13 cellular contexts compared by ENCODE assay signal in the genomic region with DNA sequence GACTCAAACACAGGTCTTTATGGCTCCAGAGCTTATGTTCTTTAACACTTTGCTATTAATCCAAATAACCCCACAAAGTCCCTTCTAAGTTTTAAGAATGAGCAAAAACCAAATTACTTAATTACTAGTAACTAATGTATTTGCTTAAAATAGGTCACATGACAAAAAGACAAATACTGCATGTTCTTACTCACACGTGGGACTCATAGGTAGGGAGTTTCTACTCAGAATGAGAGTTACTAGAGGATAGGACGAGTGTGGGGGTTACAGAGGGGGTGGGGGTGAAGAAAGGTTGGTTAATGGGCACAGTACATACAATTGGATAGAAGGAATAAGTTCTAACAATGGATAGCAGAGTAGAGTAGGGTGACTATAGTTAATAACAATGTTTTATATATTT. TPM values are rescaled to one million over a fixed set of nuclear protein-coding genes. Genes with fewer than 3 reads are reported as not detected.
DNase-seq lines count a peak whose midpoint lies in the region; ATAC-seq, FAIRE-seq and TF ChIP-seq lines count a peak whose summit lies in the region.
"Had no signal": no experiment of that assay in that cellular context is flagged by ENCODE, and none has a peak within 500 bp of the region (broad histone marks: within the 10 kb centered on the region; RNA-seq: fewer than 3 reads in every experiment).

No MANE protein-coding gene starts in this region.

- peaks cover 33% of the 10 kb centered on the region for H4K20me1 ChIP-seq in HepG2 (ENCODE audit: insufficient read depth, low read length)
- H4K20me1 ChIP-seq in Karpas-422 (ENCODE audit: insufficient read depth, low read depth, low read length): peaks cover 3% of the 10 kb centered on the region; the same call in 1 of the 2 replicates

- H3K4me1 ChIP-seq in HepG2 (ENCODE audit: insufficient read depth, low read length) (peaks cover 60% of the 10 kb centered on the region), right lobe of liver (peaks cover 0 to 10% (median 0%) of the 10 kb centered on the region in 4 donors), Karpas-422 (ENCODE audit: low read length) (peaks cover 46% of the 10 kb centered on the region)
- peaks cover 8% of the 10 kb centered on the region for H3K4me1 ChIP-seq in effector memory CD4-positive, alpha-beta T cell (ENCODE audit: control insufficient read depth, insufficient read depth, low read length, poor library complexity, severe bottlenecking)

- peak overlapping the region; percentile 90 for H3K27ac ChIP-seq in HepG2 (ENCODE audit: extremely low read length, insufficient read depth, low read length)
- no peak overlapping the region for H3K27ac ChIP-seq in right lobe of liver
- H3K27ac ChIP-seq in Karpas-422 (ENCODE audit: low read length): no peak overlapping the region
- H3K27ac ChIP-seq in effector memory CD4-positive, alpha-beta T cell (ENCODE audit: insufficient read depth, low read length, poor library complexity, severe bottlenecking): peak overlapping the region; percentile 18
- H3K27ac ChIP-seq: BLaER1 had no signal

- H3K4me3 ChIP-seq in HepG2 (replicated peaks in 1 of 3; ENCODE audit: insufficient read depth in 1 of 3, low read depth in 2 of 3, low read length in 3 of 3) (peak overlapping the region; percentile 23 to 93 (median 79); a peak in 5 of 6 replicates), right lobe of liver (no peak overlapping the region), Karpas-422 (ENCODE audit: low read length) (no peak overlapping the region)
- no peak overlapping the region for H3K4me3 ChIP-seq in effector memory CD4-positive, alpha-beta T cell (ENCODE audit: insufficient read depth, low read depth, low read length, poor library complexity, severe bottlenecking)
- H3K4me3 ChIP-seq: BLaER1 had no signal

- 0 out of 4 replicates have a peak, but pooled peaks of 1 of the 2 experiments have one; percentile 20 for TF ChIP-seq POLR2A in HepG2 (IDR thresholded peaks at IDR 0.05; ENCODE audit: insufficient read depth in 1 of 2, low read depth in 2 of 2, low read length in 2 of 2)
- TF ChIP-seq POLR2A in right lobe of liver (IDR thresholded peaks at IDR 0.05): no peak

- H3K27me3 ChIP-seq in HepG2 (ENCODE audit: control insufficient read depth in 1 of 2, insufficient read depth in 2 of 2, low read length in 2 of 2) (no peaks in the 10 kb centered on the region; a peak in 1 of 5 replicates), right lobe of liver (no peaks in the 10 kb centered on the region), Karpas-422 (ENCODE audit: low read length) (no peaks in the 10 kb centered on the region)
- H3K27me3 ChIP-seq in effector memory CD4-positive, alpha-beta T cell (replicated peaks; ENCODE audit: control insufficient read depth, insufficient read depth, low read length, poor library complexity, severe bottlenecking): no peaks in the 10 kb centered on the region
- H3K27me3 ChIP-seq: BLaER1 had no signal

- H3K4me2 ChIP-seq in HepG2 (ENCODE audit: low read depth, low read length) (peak overlapping the region; percentile 87), Karpas-422 (ENCODE audit: low read depth, low read length, poor library complexity, severe bottlenecking) (no peak overlapping the region)

- H3K9me3 ChIP-seq in HepG2 (ENCODE audit: low read length): no peaks in the 10 kb centered on the region
- no peaks in the 10 kb centered on the region for H3K9me3 ChIP-seq in right lobe of liver
- no peaks in the 10 kb centered on the region for H3K9me3 ChIP-seq in Karpas-422 (ENCODE audit: low read length)
- no peaks in the 10 kb centered on the region for H3K9me3 ChIP-seq in effector memory CD4-positive, alpha-beta T cell (ENCODE audit: control insufficient read depth, low read length)

- no peaks in the 10 kb centered on the region for H3K9me2 ChIP-seq in Karpas-422 (replicated peaks; ENCODE audit: insufficient read depth, low read length)

- in situ Hi-C loops in HepG2 (cut with HindIII; ENCODE audit: extremely low pct_ligation_motif_present, low pct_unique_long_range_greater_than_20kb): loop anchor here (10.0 kb wide), 1 partner anchor 104 kb away; no protein-coding TSS in a partner anchor

- POLR2A ChIA-PET in HepG2 (lab: Yijun Ruan, JAX): interaction anchor here (0.6 kb wide), 1 partner anchor 179 kb away, joined by 3 read pairs; no protein-coding TSS in a partner anchor

- intact Hi-C loops in HepG2 (cut with micrococcal nuclease; ENCODE audit: unreplicated experiment): no loop called here
- intact Hi-C loops in right lobe of liver (cut with DNase I): no loop called here

- TF ChIP-seq EP300 in HepG2 (IDR thresholded peaks at IDR 0.05; ENCODE audit: low read depth in 2 of 2, low read length in 2 of 2): no peak
- no peak for TF ChIP-seq EP300 in HepG2 (CRISPR knock-in tag; IDR thresholded peaks at IDR 0.05; ENCODE audit: borderline replicate concordance)

- no peak for TF ChIP-seq RAD21 in HepG2 (CRISPR knock-in tag; IDR thresholded peaks at IDR 0.05)

- peak overlapping the region; percentile 63 for H3K9ac ChIP-seq in HepG2 (ENCODE audit: insufficient read depth, low read depth, low read length)
- H3K9ac ChIP-seq in Karpas-422 (ENCODE audit: low read length): no peak overlapping the region
- H3K9ac ChIP-seq: BLaER1 had no signal

- ATAC-seq in HepG2: no peak
- no peak for ATAC-seq in right lobe of liver

- no TSS peak for BruUV-seq in HepG2 (replicated peaks; lab: Mats Ljungman, UMichigan)

- H2AFZ ChIP-seq in HepG2 (ENCODE audit: low read length) (no peak overlapping the region), Karpas-422 (ENCODE audit: low read length) (no peak overlapping the region)

- H3K36me3 ChIP-seq in HepG2 (replicated peaks in 1 of 2; ENCODE audit: control insufficient read depth in 1 of 2, insufficient read depth in 2 of 2, low read length in 2 of 2) (peaks cover 1 to 6% of the 10 kb centered on the region in 2 experiments; a peak in 3 of 5 replicates), right lobe of liver (no peaks in the 10 kb centered on the region), Karpas-422 (ENCODE audit: insufficient read depth, low read length) (no peaks in the 10 kb centered on the region)
- no peaks in the 10 kb centered on the region for H3K36me3 ChIP-seq in effector memory CD4-positive, alpha-beta T cell (ENCODE audit: control insufficient read depth, insufficient read depth, low read length)
- H3K36me3 ChIP-seq: BLaER1 had no signal

- CTCF ChIA-PET in HepG2 (lab: Yijun Ruan, JAX; ENCODE audit: low intra/inter-chr PET ratio, low total read pairs): no interaction called here

- 0% methylated on average over 2 of the region's 2 CpGs for WGBS in HepG2 (ENCODE audit: low lambda C conversion rate)
- 16% methylated on average over 2 of the region's 2 CpGs for WGBS in right lobe of liver (ENCODE audit: insufficient coverage, low coverage, low lambda C conversion rate, missing lambda C conversion rate)

- DNase-seq in HepG2 (ENCODE audit: low spot score) (no peak), right lobe of liver (no peak), Karpas-422 (peak; percentile 34), superior temporal gyrus (ENCODE audit: extremely low spot score) (no peak), urothelium cell line (ENCODE audit: low spot score) (no peak), AG20443 (ENCODE audit: low spot score) (no peak)
- no peak for DNase-seq in effector memory CD4-positive, alpha-beta T cell
- DNase-seq: DMS79, HCEC 1CT, NCI-H1092, NCI-H345 had no signal

- FAIRE-seq in HepG2 (lab: Jason Lieb, UNC) (no peak), urothelium cell line (lab: Jason Lieb, UNC) (no peak)
- FAIRE-seq: GM12892 had no signal

- TF ChIP-seq CTCF in HepG2 (CRISPR knock-in tag; IDR thresholded peaks at IDR 0.05) (no peak), right lobe of liver (IDR thresholded peaks at IDR 0.05) (no peak)

- peaks cover 99% of the 10 kb centered on the region for H3K79me2 ChIP-seq in HepG2 (ENCODE audit: insufficient read depth, low read length)
- peaks cover 97% of the 10 kb centered on the region for H3K79me2 ChIP-seq in Karpas-422 (ENCODE audit: low read length)

TF ChIP-seq in HepG2, 621 proteins besides CTCF, POLR2A, EP300 and RAD21 (continues in another document):
- peak; percentile 44; the same call in 1 of the 2 replicates for TF ChIP-seq RBFOX2 (IDR thresholded peaks at IDR 0.05; ENCODE audit: low read depth, low read length)

RNA-seq across cellular contexts. Expression of gene RPS6KA3, which starts 5.8 kb away (rescaled TPM):
- 357 and 581 TPM in 2 replicates for total RNA-seq in HepG2 (2016; rRNA removed; fragmentation: Illumina TruSeq; extraction: Trizol)
- total RNA-seq in HepG2 (2016; cell fraction: cytosol; rRNA removed; fragmentation: Illumina TruSeq; extraction: Trizol; ENCODE audit: low read depth): 39.1 and 45.2 TPM in 2 replicates
- 349 and 590 TPM in 2 replicates for total RNA-seq in HepG2 (2016; cell fraction: insoluble cytoplasmic fraction; rRNA removed; fragmentation: Illumina TruSeq; extraction: Trizol)
- total RNA-seq in HepG2 (2016; cell fraction: membrane; rRNA removed; fragmentation: Illumina TruSeq; extraction: Trizol): 147 and 153 TPM in 2 replicates
- total RNA-seq in HepG2 (2016; cell fraction: nucleus; rRNA removed; fragmentation: Illumina TruSeq; extraction: Trizol): 192 and 216 TPM in 2 replicates
- 227 and 314 TPM in 2 replicates for polyA plus RNA-seq in HepG2 (2011; rRNA removed)
- polyA plus RNA-seq in HepG2 (2011; cell fraction: cytosol; rRNA removed): 147 and 185 TPM in 2 replicates
- 92.7 and 110 TPM in 2 replicates for polyA plus RNA-seq in HepG2 (2011; cell fraction: nucleus; rRNA removed)
- polyA plus RNA-seq in HepG2 (2012): 161 and 256 TPM in 2 replicates
- polyA plus RNA-seq in HepG2 (2016; cell fraction: cytosol; fragmentation: Illumina TruSeq; extraction: Trizol; ENCODE audit: low read depth): 11.1 and 12.4 TPM in 2 replicates
- 353 and 377 TPM in 2 replicates for polyA plus RNA-seq in HepG2 (2016; cell fraction: insoluble cytoplasmic fraction; fragmentation: Illumina TruSeq; extraction: Trizol; ENCODE audit: low read depth)
- polyA plus RNA-seq in HepG2 (2016; cell fraction: membrane; fragmentation: Illumina TruSeq; extraction: Trizol; ENCODE audit: low read depth): 48.9 and 49.3 TPM in 2 replicates
- 170 and 191 TPM in 2 replicates for polyA plus RNA-seq in HepG2 (2016; cell fraction: nucleus; fragmentation: Illumina TruSeq; extraction: Trizol; ENCODE audit: insufficient read depth, low read depth)
- polyA minus RNA-seq in HepG2 (2011; rRNA and poly(A)+ RNA removed; ENCODE audit: low replicate concordance): 81.9 and 319 TPM in 2 replicates
- 374 and 443 TPM in 2 replicates for polyA minus RNA-seq in HepG2 (2011; cell fraction: cytosol; rRNA and poly(A)+ RNA removed)
- 200 and 259 TPM in 2 replicates for polyA minus RNA-seq in HepG2 (2011; cell fraction: nucleus; rRNA and poly(A)+ RNA removed)
- 10 to 100 TPM; 36.0 to 63.7 (median 44.7) TPM for total RNA-seq in right lobe of liver
- total RNA-seq in Karpas-422 (2014; rRNA removed; shearing (Covaris generic); ENCODE audit: low replicate concordance): 22.8 and 35.0 TPM in 2 replicates

Comparison
In these comparisons a context has a peak if more than half of its experiments do, and no peak if none do; other contexts are left out.
1. H3K27ac ChIP-seq: peak in HepG2 (single experiment) and effector memory CD4-positive, alpha-beta T cell (single experiment); none in right lobe of liver (0 of 3) and Karpas-422 (single experiment).
2. H3K4me3 ChIP-seq: peak in HepG2 (3 of 3); none in right lobe of liver (0 of 3), Karpas-422 (single experiment) and effector memory CD4-positive, alpha-beta T cell (single experiment).